15 cellular contexts compared by ENCODE assay signal in genomic region chr7:43727494-43727893, GRCh38. TPM values are rescaled to one million over a fixed set of nuclear protein-coding genes. Genes with fewer than 3 reads are reported as not detected.
DNase-seq lines count a peak whose midpoint lies in the region; ATAC-seq and TF ChIP-seq lines count a peak whose summit lies in the region.
"Had no signal": no experiment of that assay in that cellular context is flagged by ENCODE, and none has a peak within 500 bp of the region (broad histone marks: within the 10 kb centered on the region; RNA-seq: fewer than 3 reads in every experiment).

No MANE protein-coding gene starts in this region.

- POLR2A ChIA-PET in SK-N-SH (lab: Yijun Ruan, JAX), result no interaction called here

- CTCF ChIA-PET in SK-N-SH (lab: Yijun Ruan, JAX), result interaction anchor here (1.6 to 5.2 kb wide), 3 partner anchors 111 to 145 kb away, joined by 5 to 43 read pairs (median 6); partner anchors contain the start of gene STK17A

- ATAC-seq in SK-N-SH treated with all-trans-retinoic acid at 6 μM for 48 hours, result no peak

- H3K4me2 ChIP-seq in SK-N-SH, result no peak overlapping the region

- no peaks in the 10 kb centered on the region for H4K20me1 ChIP-seq in SK-N-SH (ENCODE audit: insufficient read depth)

- no peak overlapping the region for H3K4me3 ChIP-seq in SK-N-SH (ENCODE audit: low read depth in 2 of 2, low read length in 1 of 2)
- H3K4me3 ChIP-seq: colonic mucosa, skin epidermis, thyroid gland had no signal

- H3K9me3 ChIP-seq in SK-N-SH, result no peaks in the 10 kb centered on the region
- H3K9me3 ChIP-seq: colonic mucosa, thyroid gland had no signal

- H3K27me3 Mint-ChIP-seq in activated naive CD8-positive, alpha-beta T cell treated with anti-CD3 and anti-CD28 coated beads for 36 hours, result peaks cover 5% of the 10 kb centered on the region
- no peaks in the 10 kb centered on the region for H3K27me3 Mint-ChIP-seq in nephron (ENCODE audit: low read depth)

- 0 out of 2 replicates have a peak, but pooled peaks have one; percentile 28 for TF ChIP-seq CTCF in SK-N-SH (IDR thresholded peaks at IDR 0.05)
- no peak for TF ChIP-seq CTCF in nephron (IDR thresholded peaks at IDR 0.05; ENCODE audit: unreplicated experiment in 3 of 3)

- H3K4me1 Mint-ChIP-seq in activated naive CD8-positive, alpha-beta T cell treated with anti-CD3 and anti-CD28 coated beads for 36 hours, result peaks cover 44% of the 10 kb centered on the region
- peaks cover 39% of the 10 kb centered on the region for H3K4me1 Mint-ChIP-seq in nephron

- no peak overlapping the region for H3K9ac ChIP-seq in SK-N-SH

- peaks cover 68% of the 10 kb centered on the region for H3K79me2 ChIP-seq in SK-N-SH (ENCODE audit: insufficient read depth)

- no peaks in the 10 kb centered on the region for H3K27me3 ChIP-seq in SK-N-SH (ENCODE audit: insufficient read depth)
- H3K27me3 ChIP-seq: colonic mucosa, thyroid gland had no signal

- TF ChIP-seq RAD21 in SK-N-SH (IDR thresholded peaks at IDR 0.05; ENCODE audit: low read length), result no peak

- H3K27ac ChIP-seq in SK-N-SH (ENCODE audit: low read depth in 2 of 2, low read length in 1 of 2), result no peak overlapping the region
- H3K27ac ChIP-seq: 22Rv1, colonic mucosa, skin epidermis, thyroid gland had no signal

- H3K4me1 ChIP-seq in SK-N-SH (ENCODE audit: control insufficient read depth in 1 of 2, insufficient read depth in 2 of 2, low read depth in 1 of 2, low read length in 1 of 2), result peaks cover 0 to 7% of the 10 kb centered on the region in 2 experiments; a peak in 1 of 4 replicates
- H3K4me1 ChIP-seq: colonic mucosa had no signal

- peak overlapping the region; percentile 51 for H3K4me3 Mint-ChIP-seq in activated naive CD8-positive, alpha-beta T cell treated with anti-CD3 and anti-CD28 coated beads for 36 hours
- peak overlapping the region; percentile 83 to 94 (median 84) for H3K4me3 Mint-ChIP-seq in nephron

- peaks cover 29% of the 10 kb centered on the region for H3K36me3 Mint-ChIP-seq in activated naive CD8-positive, alpha-beta T cell treated with anti-CD3 and anti-CD28 coated beads for 36 hours
- H3K36me3 Mint-ChIP-seq in nephron (ENCODE audit: low read depth), result peaks cover 18% of the 10 kb centered on the region

- no peak for TF ChIP-seq EP300 in SK-N-SH (IDR thresholded peaks at IDR 0.05; ENCODE audit: borderline replicate concordance in 1 of 2, low read depth in 1 of 2, low read length in 1 of 2)

- H2AFZ ChIP-seq in SK-N-SH (ENCODE audit: low read depth), result no peak overlapping the region

- H3K9me2 ChIP-seq in SK-N-SH, result no peaks in the 10 kb centered on the region

- H3K9me3 Mint-ChIP-seq in activated naive CD8-positive, alpha-beta T cell treated with anti-CD3 and anti-CD28 coated beads for 36 hours, result no peaks in the 10 kb centered on the region
- H3K9me3 Mint-ChIP-seq in nephron, result no peaks in the 10 kb centered on the region

- H3K27ac Mint-ChIP-seq in activated naive CD8-positive, alpha-beta T cell treated with anti-CD3 and anti-CD28 coated beads for 36 hours, result no peak overlapping the region
- H3K27ac Mint-ChIP-seq in nephron, result peak overlapping the region; percentile 46 to 65 (median 55)

- H3K36me3 ChIP-seq in SK-N-SH (replicated peaks in 1 of 2; ENCODE audit: control insufficient read depth in 1 of 2, insufficient read depth in 2 of 2, low read length in 1 of 2), result no peaks in the 10 kb centered on the region
- H3K36me3 ChIP-seq: colonic mucosa, thyroid gland had no signal

- H3F3A ChIP-seq in SK-N-SH (replicated peaks; ENCODE audit: insufficient read depth), result no peaks in the 10 kb centered on the region

- DNase-seq in SK-N-SH (no peak), HT-29 (ENCODE audit: low spot score) (peak; percentile 32), NCI-H1105 treated with DMSO at 0.1 percent for 48 hours (lab: John Stamatoyannopoulos, UW) (no peak), RPMI8226 (no peak), Ammon's horn (ENCODE audit: low spot score) (no peak)
- DNase-seq in activated naive CD8-positive, alpha-beta T cell treated with anti-CD3 and anti-CD28 coated beads for 36 hours, result no peak
- DNase-seq: colonic mucosa, kidney, NCI-H524, Right ventricle myocardium superior, thyroid gland had no signal

- 5% methylated on average over 1 of the region's 1 CpG for WGBS in SK-N-SH (ENCODE audit: low lambda C conversion rate)

TF ChIP-seq in SK-N-SH, 30 proteins besides CTCF, POLR2A, EP300 and RAD21:
- TF ChIP-seq NRF1 (IDR thresholded peaks at IDR 0.05; ENCODE audit: low read depth, low read length) (no peak), TEAD4 (IDR thresholded peaks at IDR 0.05; ENCODE audit: borderline replicate concordance, insufficient read depth) (no peak), RCOR1 (IDR thresholded peaks at IDR 0.05; ENCODE audit: low read length) (no peak), GABPA (IDR thresholded peaks at IDR 0.05; ENCODE audit: low read depth) (no peak), SMC3 (IDR thresholded peaks at IDR 0.05; ENCODE audit: low read depth, low read length) (no peak)
TF ChIP-seq in SK-N-SH: peak in this region for 0.

TF ChIP-seq in SK-N-SH treated with all-trans-retinoic acid at 6 μM for 48 hours, 23 proteins besides CTCF, POLR2A, EP300 and RAD21 (continues in another document):
- TF ChIP-seq ZC3H10 (CRISPR knock-in tag; IDR thresholded peaks at IDR 0.05) (no peak), TOX (CRISPR knock-in tag; IDR thresholded peaks at IDR 0.05; ENCODE audit: borderline replicate concordance) (no peak), PATZ1 (CRISPR knock-in tag; IDR thresholded peaks at IDR 0.05; ENCODE audit: borderline replicate concordance) (no peak), ESRRG (CRISPR knock-in tag; IDR thresholded peaks at IDR 0.05) (no peak), ZNF70 (CRISPR knock-in tag; IDR thresholded peaks at IDR 0.05) (no peak), CSRNP3 (CRISPR knock-in tag; IDR thresholded peaks at IDR 0.05) (no peak), CSDC2 (CRISPR knock-in tag; IDR thresholded peaks at IDR 0.05) (no peak), ZFP3 (CRISPR knock-in tag; IDR thresholded peaks at IDR 0.05) (no peak), CREB5 (CRISPR knock-in tag; IDR thresholded peaks at IDR 0.05; ENCODE audit: low read depth) (no peak)

RNA-seq across cellular contexts. Expression of gene COA1, which starts 1.8 kb away (rescaled TPM):
- polyA plus RNA-seq in SK-N-SH (2012; rRNA removed), result 42.8 and 66.3 TPM in 2 replicates
- 56.6 and 60.1 TPM in 2 replicates for polyA plus RNA-seq in SK-N-SH (2012; cell fraction: cytosol; rRNA removed)
- 90.7 and 145 TPM in 2 replicates for polyA plus RNA-seq in SK-N-SH (2012; cell fraction: nucleus; rRNA removed)
- total RNA-seq in HT-29 (2014; rRNA removed; shearing (Covaris generic)), result 55.2 and 72.0 TPM in 2 replicates
- total RNA-seq in activated naive CD8-positive, alpha-beta T cell treated with anti-CD3 and anti-CD28 coated beads for 36 hours, result 10 to 100 TPM; 82.1 to 84.1 TPM

RNA-seq across cellular contexts. Expression of gene BLVRA, which starts 31.0 kb away (rescaled TPM):
- 111 and 123 TPM in 2 replicates for polyA plus RNA-seq in SK-N-SH (2012; rRNA removed)
- 139 and 156 TPM in 2 replicates for polyA plus RNA-seq in SK-N-SH (2012; cell fraction: cytosol; rRNA removed)
- 51.7 and 55.2 TPM in 2 replicates for polyA plus RNA-seq in SK-N-SH (2012; cell fraction: nucleus; rRNA removed)
- total RNA-seq in HT-29 (2014; rRNA removed; shearing (Covaris generic)), result 0.73 and 2.0 TPM in 2 replicates
- total RNA-seq in activated naive CD8-positive, alpha-beta T cell treated with anti-CD3 and anti-CD28 coated beads for 36 hours, result 10 to 100 TPM; 36.1 to 36.3 TPM

Comparison
In these comparisons a context has a peak if more than half of its experiments do, and no peak if none do; other contexts are left out.
1. RNA of gene BLVRA, which starts 31.0 kb away (total RNA-seq): 36.1 to 36.3 TPM in activated naive CD8-positive, alpha-beta T cell treated with anti-CD3 and anti-CD28 coated beads for 36 hours; 0.73 to 2.0 TPM in HT-29; every median in the first group is over 10 times any median in the second.